Comparison of ENCODE assay signal across 23 cellular contexts in genomic region chr21:32347351-32347750, GRCh38. TPM values are rescaled to one million over a fixed set of nuclear protein-coding genes. Genes with fewer than 3 reads are reported as not detected.
A peak's percentile ranks its signal among the peaks of the same experiment; 100 is the strongest.
DNase-seq lines count a peak whose midpoint lies in the region; ATAC-seq, FAIRE-seq and TF ChIP-seq lines count a peak whose summit lies in the region.
"Had no signal": no experiment of that assay in that cellular context is flagged by ENCODE, and none has a peak within 500 bp of the region (broad histone marks: within the 10 kb centered on the region; RNA-seq: fewer than 3 reads in every experiment).

No MANE protein-coding gene starts in this region.

- H3K27me3 ChIP-seq in astrocyte (ENCODE audit: insufficient read depth, low read length) (no peaks in the 10 kb centered on the region), vagina (no peaks in the 10 kb centered on the region), psoas muscle (ENCODE audit: insufficient read depth in 3 of 3, low read length in 2 of 3) (no peaks in the 10 kb centered on the region)
- H3K27me3 ChIP-seq: BE2C, MG63 had no signal

- H3K4me3 Mint-ChIP-seq in astrocyte (ENCODE audit: unreplicated experiment): no peak overlapping the region
- H3K4me3 Mint-ChIP-seq: GM23338, H9 had no signal

- DNase-seq in activated effector memory CD4-positive, alpha-beta T cell treated with anti-CD3 and anti-CD28 coated beads, Interleukin-2, amount 50 U/mL, for 16 hours: peak; percentile 46
- DNase-seq in activated effector memory CD4-positive, alpha-beta T cell treated with Interleukin-2 at 50 U/mL for 16 hours: no peak
- DNase-seq in astrocyte (ENCODE audit: low read depth) (no peak), left lobe of liver (ENCODE audit: low spot score) (peak; percentile 40), vagina (ENCODE audit: extremely low spot score in 2 of 2) (peak in 1 of 2 donors; percentile 84), psoas muscle (no peak)
- DNase-seq: 8988T, ACHN, BE2C, H9, KBM-7, MG63, NCI-H1105 treated with DMSO at 0.1 percent for 48 hours, NCI-H2029, NCI-H446, NCI-H524 treated with DMSO at 0.1 percent for 48 hours, NCI-H774 had no signal

- peaks cover 19% of the 10 kb centered on the region for H4K20me1 ChIP-seq in astrocyte (ENCODE audit: insufficient read depth, low read length)

- H3K9me3 Mint-ChIP-seq in astrocyte (ENCODE audit: unreplicated experiment): peaks cover 12% of the 10 kb centered on the region
- H3K9me3 Mint-ChIP-seq: GM23338, H9 had no signal

- no peak overlapping the region for H2AFZ ChIP-seq in astrocyte (ENCODE audit: low read depth, low read length)
- H2AFZ ChIP-seq: GM23338 had no signal

- H3K36me3 Mint-ChIP-seq in astrocyte (ENCODE audit: low read depth, unreplicated experiment): peaks cover 60% of the 10 kb centered on the region

- no peaks in the 10 kb centered on the region for H3K27me3 Mint-ChIP-seq in astrocyte (ENCODE audit: low read depth, unreplicated experiment)

- H3K79me2 ChIP-seq in astrocyte (ENCODE audit: insufficient read depth, low read length): peaks cover 14% of the 10 kb centered on the region

- WGBS in psoas muscle, 3 donors: 94 to 97% (median 95%) methylated on average over 12 of the region's 12 CpGs

- intact Hi-C loops in vagina (cut with DNase I): no loop called here
- intact Hi-C loops in psoas muscle (cut with DNase I): no loop called here

- H3K4me3 ChIP-seq in astrocyte (ENCODE audit: insufficient read depth, low read depth, low read length) (no peak overlapping the region), vagina (no peak overlapping the region), psoas muscle (no peak overlapping the region)
- H3K4me3 ChIP-seq: GM23338, MG63 had no signal

- no peak overlapping the region for H3K9ac ChIP-seq in astrocyte (ENCODE audit: low read length)

- TF ChIP-seq CTCF in astrocyte (IDR thresholded peaks at IDR 0.05; ENCODE audit: insufficient read depth, low read depth, low read length) (no peak), vagina (IDR thresholded peaks at IDR 0.05) (no peak), psoas muscle (IDR thresholded peaks at IDR 0.05) (no peak)

- peak overlapping the region; percentile 18 for H3K27ac Mint-ChIP-seq in astrocyte (ENCODE audit: unreplicated experiment)
- H3K27ac Mint-ChIP-seq: GM23338 had no signal

- H3K4me1 ChIP-seq in astrocyte (ENCODE audit: insufficient read depth, low read length) (no peaks in the 10 kb centered on the region), vagina (peaks cover 31% of the 10 kb centered on the region), psoas muscle (no peaks in the 10 kb centered on the region)

- FAIRE-seq in astrocyte (lab: Jason Lieb, UNC): no peak
- FAIRE-seq: D721Med, GM18507 had no signal

- peaks cover 3% of the 10 kb centered on the region for H3K4me1 Mint-ChIP-seq in astrocyte (ENCODE audit: low read depth, unreplicated experiment)
- H3K4me1 Mint-ChIP-seq: GM23338, H9 had no signal

- H3K27ac ChIP-seq in astrocyte (ENCODE audit: low read depth, low read length) (no peak overlapping the region), vagina (peak overlapping the region; percentile 63), psoas muscle (no peak overlapping the region)

- no peak overlapping the region for H3K4me2 ChIP-seq in astrocyte (ENCODE audit: low read length)
- H3K4me2 ChIP-seq: GM23338 had no signal

- ATAC-seq in left lobe of liver (no peak), psoas muscle (no peak), GM18870 (IDR thresholded peaks at IDR 0.05; ENCODE audit: unreplicated experiment) (no peak)
- ATAC-seq: GM23338 had no signal

- TF ChIP-seq POLR2A in vagina (IDR thresholded peaks at IDR 0.05): no peak

- peaks cover 70% of the 10 kb centered on the region for H3K36me3 ChIP-seq in astrocyte (ENCODE audit: insufficient read depth, low read length)
- H3K36me3 ChIP-seq in vagina: peaks cover 0 to 91% of the 10 kb centered on the region in 2 donors
- peaks cover 33 to 100% of the 10 kb centered on the region in 2 donors for H3K36me3 ChIP-seq in psoas muscle (ENCODE audit: insufficient read depth in 1 of 2, low read depth in 1 of 2)

- H3K9me3 ChIP-seq in astrocyte (ENCODE audit: insufficient read depth, low read depth, low read length) (peaks cover 6% of the 10 kb centered on the region), vagina (no peaks in the 10 kb centered on the region), psoas muscle (no peaks in the 10 kb centered on the region)
- H3K9me3 ChIP-seq: BE2C, MG63 had no signal

RNA-seq across cellular contexts. Expression of gene URB1, which starts 45.5 kb away (rescaled TPM):
- total RNA-seq in astrocyte: 17.8 and 19.2 TPM in 2 replicates
- 9.2 TPM for total RNA-seq in left lobe of liver
- 23.8 TPM for total RNA-seq in vagina
- total RNA-seq in psoas muscle: 10 to 100 TPM; 12.9 to 19.8 (median 17.9) TPM
- polyA plus RNA-seq in psoas muscle: 1 to 10 TPM; 4.8 to 9.5 (median 8.1) TPM

RNA-seq across cellular contexts. Expression of gene MRAP, which starts 48.7 kb away (rescaled TPM):
- total RNA-seq in astrocyte (not detected in 2 replicates), left lobe of liver (3.4 TPM), vagina (3.9 TPM), psoas muscle (under 1 TPM in 2 of 4 donors, not detected in 2; 0.23 to 0.37 TPM)
- polyA plus RNA-seq in psoas muscle: 1 to 10 TPM in 1 of 3 donors, under 1 TPM in 2; 0.16 to 3.1 (median 0.41) TPM
- total RNA-seq: G401, GM23338, H9, LHCN-M2 had no signal

Comparison
In these comparisons a context has a peak if more than half of its experiments do, and no peak if none do; other contexts are left out.
1. DNase-seq: peak in activated effector memory CD4-positive, alpha-beta T cell treated with anti-CD3 and anti-CD28 coated beads, Interleukin-2, amount 50 U/mL, for 16 hours (single experiment) and left lobe of liver (single experiment); none in activated effector memory CD4-positive, alpha-beta T cell treated with Interleukin-2 at 50 U/mL for 16 hours (single experiment), astrocyte (single experiment) and psoas muscle (0 of 2).